In the genomic region with DNA sequence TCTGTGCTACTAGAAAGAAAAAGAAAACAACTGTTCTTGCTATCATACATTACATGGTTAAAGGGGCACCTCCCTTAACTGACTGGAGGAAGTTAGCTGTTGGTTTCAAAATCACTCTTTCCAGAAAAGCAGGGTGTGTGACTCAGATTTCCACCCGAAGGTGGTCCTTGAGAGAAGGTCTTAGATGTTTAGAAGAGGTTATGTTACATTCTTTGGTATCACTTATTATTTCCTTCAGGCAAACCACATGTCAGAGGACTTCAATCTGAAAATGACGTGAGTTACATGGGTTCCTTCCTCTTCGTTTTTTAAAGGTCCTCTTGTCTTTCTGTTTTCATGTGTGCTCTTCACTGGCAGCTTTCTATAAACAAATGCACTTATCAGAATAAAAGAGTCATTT, we compare ENCODE assay signal across 8 cellular contexts.
DNase-seq lines count a peak whose midpoint lies in the region; ATAC-seq and TF ChIP-seq lines count a peak whose summit lies in the region.

No MANE protein-coding gene starts in this region.

- CTCF ChIA-PET in SK-N-SH (lab: Yijun Ruan, JAX), result no interaction called here

- H4K20me1 ChIP-seq in SK-N-SH (ENCODE audit: insufficient read depth), result no peaks in the 10 kb centered on the region

- peaks cover 3% of the 10 kb centered on the region for H3K36me3 Mint-ChIP-seq in central memory CD8-positive, alpha-beta T cell (ENCODE audit: insufficient read depth)

- H3K4me3 Mint-ChIP-seq in central memory CD8-positive, alpha-beta T cell, result peak overlapping the region; percentile 66

- no peak overlapping the region for H3K27ac ChIP-seq in SK-N-SH (ENCODE audit: low read depth in 2 of 2, low read length in 1 of 2)

- no peak for TF ChIP-seq RAD21 in SK-N-SH (IDR thresholded peaks at IDR 0.05; ENCODE audit: low read length)

- POLR2A ChIA-PET in SK-N-SH (lab: Yijun Ruan, JAX), result no interaction called here

- H3K4me3 ChIP-seq in SK-N-SH (ENCODE audit: low read depth in 2 of 2, low read length in 1 of 2), result no peak overlapping the region

- peaks cover 43% of the 10 kb centered on the region for H3K4me1 Mint-ChIP-seq in central memory CD8-positive, alpha-beta T cell

- ATAC-seq in GM18517 (IDR thresholded peaks at IDR 0.05; ENCODE audit: unreplicated experiment), result peak; percentile 78
- peak; percentile 90 for ATAC-seq in HG02938 (IDR thresholded peaks at IDR 0.05; ENCODE audit: unreplicated experiment)
- peak; percentile 91 for ATAC-seq in central memory CD8-positive, alpha-beta T cell (replicated peaks; ENCODE audit: extremely low read depth, poor library complexity, severe bottlenecking)

- 75% methylated on average over 3 of the region's 3 CpGs for whole genome bisulfite sequencing in SK-N-SH (ENCODE audit: low lambda C conversion rate)

- no peak overlapping the region for H3K4me2 ChIP-seq in SK-N-SH

- no peaks in the 10 kb centered on the region for H3K27me3 ChIP-seq in SK-N-SH (ENCODE audit: insufficient read depth)

- H3K36me3 ChIP-seq in SK-N-SH (replicated peaks in 1 of 2; ENCODE audit: control insufficient read depth in 1 of 2, insufficient read depth in 2 of 2, low read length in 1 of 2), result no peaks in the 10 kb centered on the region

- no peaks in the 10 kb centered on the region for H3K9me2 ChIP-seq in SK-N-SH

- no peaks in the 10 kb centered on the region for H3K9me3 ChIP-seq in SK-N-SH

- no peak for TF ChIP-seq EP300 in SK-N-SH (IDR thresholded peaks at IDR 0.05; ENCODE audit: borderline replicate concordance in 1 of 2, low read depth in 1 of 2, low read length in 1 of 2)

- no peaks in the 10 kb centered on the region for H3K4me1 ChIP-seq in SK-N-SH (ENCODE audit: control insufficient read depth in 1 of 2, insufficient read depth in 2 of 2, low read depth in 1 of 2, low read length in 1 of 2)

- H3K79me2 ChIP-seq in SK-N-SH (ENCODE audit: insufficient read depth), result no peaks in the 10 kb centered on the region

- no peak for TF ChIP-seq CTCF in SK-N-SH (IDR thresholded peaks at IDR 0.05)

- H3K9me3 Mint-ChIP-seq in central memory CD8-positive, alpha-beta T cell, result no peaks in the 10 kb centered on the region

- H2AFZ ChIP-seq in SK-N-SH (ENCODE audit: low read depth), result no peak overlapping the region

- H3K27ac Mint-ChIP-seq in central memory CD8-positive, alpha-beta T cell (ENCODE audit: low read depth), result peak overlapping the region; percentile 85

- DNase-seq in T follicular helper cell (ENCODE audit: low read depth), result peak; percentile 7
- DNase-seq in central memory CD8-positive, alpha-beta T cell (ENCODE audit: low spot score in 2 of 2), result peak in 1 of 2 donors; percentile 36
- DNase-seq in stimulated activated CD8-positive, alpha-beta memory T cell treated with anti-CD3 and anti-CD28 coated beads, Interleukin-15, amount 100 ng/mL, for 48 hours (ENCODE audit: low read depth in 2 of 2), result peak; percentile 48 to 50
- no peak for DNase-seq in SK-N-SH
- DNase-seq in NCI-H1417 treated with DMSO at 0.1 percent for 48 hours (lab: John Stamatoyannopoulos, UW), result no peak
- no peak for DNase-seq in islet precursor cell

- H3K9ac ChIP-seq in SK-N-SH, result no peak overlapping the region

- no peaks in the 10 kb centered on the region for H3K27me3 Mint-ChIP-seq in central memory CD8-positive, alpha-beta T cell

- no peaks in the 10 kb centered on the region for H3F3A ChIP-seq in SK-N-SH (replicated peaks; ENCODE audit: insufficient read depth)

TF ChIP-seq in SK-N-SH, 30 proteins besides CTCF, POLR2A, EP300 and RAD21:
- TF ChIP-seq, protein P1, sequence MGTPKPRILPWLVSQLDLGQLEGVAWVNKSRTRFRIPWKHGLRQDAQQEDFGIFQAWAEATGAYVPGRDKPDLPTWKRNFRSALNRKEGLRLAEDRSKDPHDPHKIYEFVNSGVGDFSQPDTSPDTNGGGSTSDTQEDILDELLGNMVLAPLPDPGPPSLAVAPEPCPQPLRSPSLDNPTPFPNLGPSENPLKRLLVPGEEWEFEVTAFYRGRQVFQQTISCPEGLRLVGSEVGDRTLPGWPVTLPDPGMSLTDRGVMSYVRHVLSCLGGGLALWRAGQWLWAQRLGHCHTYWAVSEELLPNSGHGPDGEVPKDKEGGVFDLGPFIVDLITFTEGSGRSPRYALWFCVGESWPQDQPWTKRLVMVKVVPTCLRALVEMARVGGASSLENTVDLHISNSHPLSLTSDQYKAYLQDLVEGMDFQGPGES (IDR thresholded peaks at IDR 0.05; ENCODE audit: low read depth, low read length), result no peak
- TF ChIP-seq MEF2A (IDR thresholded peaks at IDR 0.05; ENCODE audit: borderline replicate concordance, low read depth), result no peak
- TF ChIP-seq ELF1 (IDR thresholded peaks at IDR 0.05), result no peak
- TF ChIP-seq SIN3A (IDR thresholded peaks at IDR 0.05; ENCODE audit: borderline replicate concordance, low read depth, low read length), result no peak
- TF ChIP-seq SMC3 (IDR thresholded peaks at IDR 0.05; ENCODE audit: low read depth, low read length), result no peak
- no peak for TF ChIP-seq FOXJ3 (CRISPR knock-in tag; IDR thresholded peaks at IDR 0.05)
- no peak for TF ChIP-seq TAF1 (IDR thresholded peaks at IDR 0.05; ENCODE audit: borderline replicate concordance, low read depth, low read length)
TF ChIP-seq in SK-N-SH: peak in this region for 0.

Comparison
In these comparisons a context has a peak if more than half of its experiments do, and no peak if none do; other contexts are left out.
1. DNase-seq: peak in T follicular helper cell (single experiment) and stimulated activated CD8-positive, alpha-beta memory T cell treated with anti-CD3 and anti-CD28 coated beads, Interleukin-15, amount 100 ng/mL, for 48 hours (2 of 2); none in SK-N-SH (single experiment), NCI-H1417 treated with DMSO at 0.1 percent for 48 hours (single experiment) and islet precursor cell (single experiment).
2. Peak in every context shown above with its lines, with median percentiles within 50 percentile points of each other: ATAC-seq.